In the genomic region with DNA sequence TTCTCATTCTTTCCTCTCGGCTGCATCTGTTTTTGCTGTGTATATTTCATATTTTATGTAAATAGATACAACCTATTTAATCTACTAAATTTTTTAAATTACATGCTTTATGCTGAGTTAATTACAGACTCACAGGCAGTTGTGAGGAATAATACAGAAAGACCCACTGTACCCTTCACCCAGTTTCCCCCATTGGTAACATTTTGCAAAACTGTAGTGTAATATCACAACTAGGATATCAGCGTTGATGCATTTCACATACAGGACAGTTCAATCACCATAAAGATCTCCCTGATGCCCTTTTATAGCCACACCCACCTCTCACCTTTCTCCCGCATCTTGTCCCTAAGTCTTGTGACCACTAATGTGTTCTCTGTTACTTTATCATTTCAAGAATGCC, we compare ENCODE assay signal across 13 cellular contexts.
"Had no signal": no experiment of that assay in that cellular context is flagged by ENCODE, and none has a peak within 500 bp of the region (broad histone marks: within the 10 kb centered on the region; RNA-seq: fewer than 3 reads in every experiment).

No MANE protein-coding gene starts in this region.

- H3K36me3 ChIP-seq: colonic mucosa, esophagus muscularis mucosa, esophagus squamous epithelium, gastrocnemius medialis, gastroesophageal sphincter, heart left ventricle, heart right ventricle had no signal

- H3K4me3 ChIP-seq: colonic mucosa, coronary artery, dorsolateral prefrontal cortex, esophagus muscularis mucosa, esophagus squamous epithelium, gastrocnemius medialis, gastroesophageal sphincter, heart left ventricle, heart right ventricle had no signal

- ATAC-seq: effector memory CD8-positive, alpha-beta T cell; esophagus mucosa; foreskin keratinocyte; gastrocnemius medialis; gastroesophageal sphincter; heart left ventricle; heart right ventricle had no signal

- H3K27ac ChIP-seq: colonic mucosa, coronary artery, dorsolateral prefrontal cortex, epithelial cell of prostate, esophagus muscularis mucosa, esophagus squamous epithelium, foreskin keratinocyte, gastrocnemius medialis, gastroesophageal sphincter, heart left ventricle, heart right ventricle had no signal

- H3K9me3 ChIP-seq: colonic mucosa, esophagus muscularis mucosa, esophagus squamous epithelium, gastrocnemius medialis, gastroesophageal sphincter, heart left ventricle, heart right ventricle had no signal

- H3K4me1 ChIP-seq: colonic mucosa, esophagus muscularis mucosa, esophagus squamous epithelium, foreskin keratinocyte, gastrocnemius medialis, gastroesophageal sphincter, heart left ventricle, heart right ventricle had no signal
